8 cellular contexts compared by ENCODE assay signal in the genomic region with DNA sequence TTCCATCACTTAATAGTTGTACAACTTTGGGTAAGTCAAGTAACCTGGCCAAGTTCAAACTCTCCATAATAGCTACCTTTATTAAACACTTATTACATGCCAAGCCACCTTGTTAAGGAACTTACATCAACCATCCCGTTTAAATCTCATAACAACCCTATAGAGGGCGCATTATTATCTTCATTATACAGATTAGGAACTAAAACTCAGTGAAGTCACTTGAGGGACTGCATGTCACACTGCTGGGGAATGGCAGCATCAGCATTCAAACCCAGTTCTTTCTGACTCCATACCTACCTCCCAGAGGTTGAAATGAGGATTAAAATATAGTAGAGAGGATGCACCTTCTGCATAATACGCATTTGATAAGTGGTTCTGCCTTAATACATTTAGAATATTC.
DNase-seq lines count a peak whose midpoint lies in the region; ATAC-seq, FAIRE-seq and TF ChIP-seq lines count a peak whose summit lies in the region.

No MANE protein-coding gene starts in this region.

- ATAC-seq in HG03442 (IDR thresholded peaks at IDR 0.05; ENCODE audit: unreplicated experiment), result no peak

- TF ChIP-seq CTCF in D721Med (IDR thresholded peaks at IDR 0.05; ENCODE audit: insufficient read depth, missing control alignments), result peak; percentile 35
- TF ChIP-seq CTCF in LNCAP (IDR thresholded peaks at IDR 0.05), result peak; percentile 22; the same call in 1 of the 2 replicates

- peaks cover 48% of the 10 kb centered on the region for H3K27me3 ChIP-seq in adipocyte (replicated peaks; ENCODE audit: control insufficient read depth, insufficient read depth, low read length)

- DNase-seq in D721Med (ENCODE audit: insufficient read length, low spot score), result no peak
- DNase-seq in adipocyte (ENCODE audit: low read depth), result peak; percentile 65
- peak; percentile 33 for DNase-seq in medulla oblongata (ENCODE audit: extremely low spot score)
- no peak for DNase-seq in activated T-cell treated with anti-CD3 and anti-CD28 coated beads, Interleukin-2, amount 50 U/mL, for 1 hour
- no peak for DNase-seq in GM19238 (ENCODE audit: insufficient read length, low spot score)
- DNase-seq in urothelium cell line (ENCODE audit: low spot score), result no peak

- no peaks in the 10 kb centered on the region for H3K9me3 ChIP-seq in adipocyte (ENCODE audit: control insufficient read depth, low read length)

- FAIRE-seq in D721Med (lab: Jason Lieb, UNC), result no peak
- FAIRE-seq in urothelium cell line (lab: Jason Lieb, UNC), result no peak

- H3K4me1 ChIP-seq in adipocyte (ENCODE audit: control insufficient read depth, insufficient read depth, low read length), result peaks cover 4% of the 10 kb centered on the region

- H3K4me3 ChIP-seq in adipocyte (ENCODE audit: low read length), result no peak overlapping the region

- H3K36me3 ChIP-seq in adipocyte (ENCODE audit: control insufficient read depth, insufficient read depth, low read length, severe bottlenecking), result no peaks in the 10 kb centered on the region

- no peak overlapping the region for H3K9ac ChIP-seq in adipocyte (ENCODE audit: low read length)

Comparison
In these comparisons a context has a peak if more than half of its experiments do, and no peak if none do; other contexts are left out.
1. DNase-seq: peak in adipocyte (single experiment) and medulla oblongata (single experiment); none in D721Med (single experiment), activated T-cell treated with anti-CD3 and anti-CD28 coated beads, Interleukin-2, amount 50 U/mL, for 1 hour (single experiment), GM19238 (single experiment) and urothelium cell line (single experiment).